9 cellular contexts compared by ENCODE assay signal in the genomic region with DNA sequence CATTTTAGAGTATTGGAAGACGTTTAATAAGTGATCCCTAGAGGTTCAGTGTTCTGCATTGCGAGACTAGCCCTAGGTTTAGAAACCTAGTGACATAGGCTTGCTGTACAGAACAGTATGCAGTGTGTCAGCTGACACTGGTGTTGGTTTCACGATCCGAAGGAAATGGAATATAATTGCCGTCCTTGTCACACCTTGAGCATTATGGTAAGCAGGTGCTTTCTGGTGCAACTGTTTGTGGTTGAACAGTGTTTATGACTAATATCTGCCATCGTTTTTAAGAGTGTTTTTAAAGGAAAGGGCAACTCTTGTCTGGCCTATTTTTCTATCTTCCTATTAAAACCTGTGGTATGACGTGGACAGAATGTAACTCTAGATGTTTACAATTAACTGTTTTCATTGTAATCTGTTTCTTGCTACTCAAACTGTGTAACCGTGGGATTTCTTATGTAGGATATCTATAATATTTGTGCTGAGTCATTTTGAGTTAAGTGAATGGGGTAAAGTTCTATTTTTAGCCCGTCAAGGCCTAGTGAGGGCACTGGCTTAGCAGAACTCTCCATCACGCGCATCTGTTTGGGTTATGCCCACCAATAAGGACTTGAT. TPM values are rescaled to one million over a fixed set of nuclear protein-coding genes. Genes with fewer than 3 reads are reported as not detected.
A peak's percentile ranks its signal among the peaks of the same experiment; 100 is the strongest.
DNase-seq lines count a peak whose midpoint lies in the region; ATAC-seq and TF ChIP-seq lines count a peak whose summit lies in the region.
"Had no signal": no experiment of that assay in that cellular context is flagged by ENCODE, and none has a peak within 500 bp of the region (broad histone marks: within the 10 kb centered on the region; RNA-seq: fewer than 3 reads in every experiment).

No MANE protein-coding gene starts in this region.

- no peaks in the 10 kb centered on the region for H3K27me3 ChIP-seq in esophagus squamous epithelium

- intact Hi-C loops in esophagus squamous epithelium (cut with DNase I) = no loop called here

- no peak for TF ChIP-seq CTCF in esophagus squamous epithelium (IDR thresholded peaks at IDR 0.05)

- 49 to 65% methylated on average over 11 of the region's 11 CpGs for WGBS in esophagus squamous epithelium, 2 donors

- H3K36me3 ChIP-seq in esophagus squamous epithelium = peaks cover 3 to 69% (median 9%) of the 10 kb centered on the region in 3 donors

- peak; percentile 88 for ATAC-seq in GM19324 (IDR thresholded peaks at IDR 0.05; ENCODE audit: low FRiP score, unreplicated experiment)
- ATAC-seq in HG03175 (IDR thresholded peaks at IDR 0.05; ENCODE audit: unreplicated experiment) = peak; percentile 97

- no peak overlapping the region for H3K4me3 ChIP-seq in esophagus squamous epithelium

- DNase-seq in DMS53 (lab: John Stamatoyannopoulos, UW) = peak; percentile 97
- peak; percentile 73 for DNase-seq in SW480 (ENCODE audit: low spot score)
- DNase-seq in esophagus squamous epithelium (lab: John Stamatoyannopoulos, UW) = no peak
- DNase-seq in stimulated activated CD8-positive, alpha-beta memory T cell treated with anti-CD3 and anti-CD28 coated beads, Interleukin-15, amount 100 ng/mL, for 48 hours (ENCODE audit: low read depth in 2 of 2) = peak; percentile 2 to 6
- DNase-seq in NCI-H226 = no peak
- no peak for DNase-seq in amygdala (lab: John Stamatoyannopoulos, UW)

- H3K9me3 ChIP-seq in esophagus squamous epithelium = no peaks in the 10 kb centered on the region

- no peak for TF ChIP-seq POLR2A in esophagus squamous epithelium (IDR thresholded peaks at IDR 0.05)

- peaks cover 0 to 19% (median 4%) of the 10 kb centered on the region in 3 donors for H3K4me1 ChIP-seq in esophagus squamous epithelium

- H3K27ac ChIP-seq in esophagus squamous epithelium = peak overlapping the region in 3 of 4 donors; percentile 28 to 41 (median 30)
- H3K27ac ChIP-seq: VCaP had no signal

RNA-seq across cellular contexts. Expression of gene TBC1D14, which starts 53.8 kb away (rescaled TPM):
- total RNA-seq in esophagus squamous epithelium = 10 to 100 TPM; 28.2 to 50.4 (median 42.1) TPM

Comparison
In these comparisons a context has a peak if more than half of its experiments do, and no peak if none do; other contexts are left out.
1. DNase-seq: peak in DMS53 (single experiment), SW480 (single experiment) and stimulated activated CD8-positive, alpha-beta memory T cell treated with anti-CD3 and anti-CD28 coated beads, Interleukin-15, amount 100 ng/mL, for 48 hours (2 of 2); none in esophagus squamous epithelium (single experiment), NCI-H226 (single experiment) and amygdala (0 of 56).